In genomic region chr15:63327648-63328421, GRCh38 we compare ENCODE assay signal across 19 cellular contexts.
"Had no signal": no experiment of that assay in that cellular context is flagged by ENCODE, and none has a peak within 500 bp of the region (broad histone marks: within the 10 kb centered on the region; RNA-seq: fewer than 3 reads in every experiment).

No MANE protein-coding gene starts in this region.

- H3K4me3 Mint-ChIP-seq: activated naive CD8-positive, alpha-beta T cell; activated T-helper 17 cell treated with anti-CD3 and anti-CD28 coated beads, Interleukin-2, amount 50 U/mL, for 72 hours; effector memory CD8-positive, alpha-beta T cell; memory B cell; stimulated activated naive CD8-positive, alpha-beta T cell treated with anti-CD3 and anti-CD28 coated beads, Interleukin-15, Interleukin-2, amounts not matched to agents 100 ng/mL and 50 ng/mL, for 24 hours; T-helper 2 cell treated with Interferon-gamma antibody and Interleukin-4, amounts not matched to agents 5 μg/mL and 100 μg/mL, for 36 hours had no signal

- H3K4me3 ChIP-seq: adrenal gland, breast epithelium, colonic mucosa, dorsolateral prefrontal cortex, esophagus muscularis mucosa, SK-N-MC, tibial artery had no signal

- H3K27me3 ChIP-seq: adrenal gland, breast epithelium, colonic mucosa, dorsolateral prefrontal cortex, esophagus muscularis mucosa had no signal

- H3K27me3 Mint-ChIP-seq: activated naive CD8-positive, alpha-beta T cell had no signal

- H3K9me3 ChIP-seq: adrenal gland, breast epithelium, colonic mucosa, esophagus muscularis mucosa, tibial artery had no signal

- ATAC-seq: activated T-helper 17 cell treated with anti-CD3 and anti-CD28 coated beads, Interleukin-2, amount 50 U/mL, for 72 hours; effector memory CD8-positive, alpha-beta T cell had no signal

- DNase-seq: activated naive CD4-positive, alpha-beta T cell; activated T-cell treated with anti-CD3 and anti-CD28 coated beads, Interleukin-2, amount 50 U/mL, for 1 hour; adrenal gland; colonic mucosa; dorsolateral prefrontal cortex; effector memory CD8-positive, alpha-beta T cell; kidney; occipital lobe; stimulated activated CD4-positive, alpha-beta T cell treated with anti-CD3 and anti-CD28 coated beads, Interleukin-4, amount 100 ng/mL, for 24 hours; substantia nigra had no signal

- H3K27ac Mint-ChIP-seq: activated naive CD8-positive, alpha-beta T cell; activated T-helper 17 cell treated with anti-CD3 and anti-CD28 coated beads, Interleukin-2, amount 50 U/mL, for 72 hours; effector memory CD8-positive, alpha-beta T cell; memory B cell; stimulated activated naive CD8-positive, alpha-beta T cell treated with anti-CD3 and anti-CD28 coated beads, Interleukin-15, Interleukin-2, amounts not matched to agents 100 ng/mL and 50 ng/mL, for 24 hours; T-helper 2 cell treated with Interferon-gamma antibody and Interleukin-4, amounts not matched to agents 5 μg/mL and 100 μg/mL, for 36 hours had no signal

- H3K36me3 ChIP-seq: adrenal gland, breast epithelium, colonic mucosa, esophagus muscularis mucosa, tibial artery had no signal

- H3K4me1 Mint-ChIP-seq: activated T-helper 17 cell treated with anti-CD3 and anti-CD28 coated beads, Interleukin-2, amount 50 U/mL, for 72 hours; memory B cell had no signal

- H3K36me3 Mint-ChIP-seq: activated naive CD8-positive, alpha-beta T cell; memory B cell had no signal

- H3K9me3 Mint-ChIP-seq: activated T-helper 17 cell treated with anti-CD3 and anti-CD28 coated beads, Interleukin-2, amount 50 U/mL, for 72 hours; effector memory CD8-positive, alpha-beta T cell; memory B cell; stimulated activated naive CD8-positive, alpha-beta T cell treated with anti-CD3 and anti-CD28 coated beads, Interleukin-15, Interleukin-2, amounts not matched to agents 100 ng/mL and 50 ng/mL, for 24 hours; T-helper 2 cell treated with Interferon-gamma antibody and Interleukin-4, amounts not matched to agents 5 μg/mL and 100 μg/mL, for 36 hours had no signal

- H3K27ac ChIP-seq: adrenal gland, breast epithelium, colonic mucosa, dorsolateral prefrontal cortex, esophagus muscularis mucosa, SK-N-MC, tibial artery had no signal

- H3K4me1 ChIP-seq: breast epithelium, colonic mucosa, tibial artery had no signal
